ENCODE assay signal across 9 cellular contexts in genomic region chr15:74843891-74844299, GRCh38. TPM values are rescaled to one million over a fixed set of nuclear protein-coding genes. Genes with fewer than 3 reads are reported as not detected.
A peak's percentile ranks its signal among the peaks of the same experiment; 100 is the strongest.
DNase-seq lines count a peak whose midpoint lies in the region; ATAC-seq and TF ChIP-seq lines count a peak whose summit lies in the region.
"Had no signal": no experiment of that assay in that cellular context is flagged by ENCODE, and none has a peak within 500 bp of the region (broad histone marks: within the 10 kb centered on the region; RNA-seq: fewer than 3 reads in every experiment).

No MANE protein-coding gene starts in this region.

- no peaks in the 10 kb centered on the region for H3K27me3 Mint-ChIP-seq in stimulated activated memory B cell treated with anti-CD40 and anti-IgM and Interleukin-4, amounts not matched to agents 10 μg/mL and 1 μg/mL and 100 μg/mL, for 72 hours

- H4K20me1 ChIP-seq in SU-DHL-6 (ENCODE audit: low read depth, low read length) = no peaks in the 10 kb centered on the region

- no peak overlapping the region for H2AFZ ChIP-seq in SU-DHL-6 (ENCODE audit: low read depth, low read length, severe bottlenecking)

- H3K36me3 ChIP-seq in SU-DHL-6 (ENCODE audit: low read length) (no peaks in the 10 kb centered on the region), gastroesophageal sphincter (peaks cover 0 to 72% of the 10 kb centered on the region in 2 donors)

- H3K9me3 ChIP-seq in SU-DHL-6 (ENCODE audit: insufficient read depth, low read length) (no peaks in the 10 kb centered on the region), gastroesophageal sphincter (no peaks in the 10 kb centered on the region)

- TF ChIP-seq CTCF in SU-DHL-6 (IDR thresholded peaks at IDR 0.05; ENCODE audit: insufficient read depth, low read length, poor library complexity, severe bottlenecking) (no peak), gastroesophageal sphincter (IDR thresholded peaks at IDR 0.05) (no peak)

- H3K27me3 ChIP-seq in SU-DHL-6 (ENCODE audit: low read length) = no peaks in the 10 kb centered on the region
- no peaks in the 10 kb centered on the region for H3K27me3 ChIP-seq in gastroesophageal sphincter

- peak overlapping the region; percentile 88 for H3K9ac ChIP-seq in SU-DHL-6 (ENCODE audit: low read length)

- peak overlapping the region; percentile 76 for H3K4me3 Mint-ChIP-seq in stimulated activated memory B cell treated with anti-CD40 and anti-IgM and Interleukin-4, amounts not matched to agents 10 μg/mL and 1 μg/mL and 100 μg/mL, for 72 hours

- peak overlapping the region; percentile 58 for H3K4me3 ChIP-seq in SU-DHL-6 (ENCODE audit: insufficient read depth, low read length, poor library complexity, severe bottlenecking)
- H3K4me3 ChIP-seq in gastroesophageal sphincter = peak overlapping the region in 1 of 2 donors; percentile 98

- peak; percentile 81 for DNase-seq in NCI-H82 (lab: John Stamatoyannopoulos, UW)
- no peak for DNase-seq in NCI-H82 treated with DMSO at 0.1 percent for 48 hours (lab: John Stamatoyannopoulos, UW; ENCODE audit: unreplicated experiment)
- no peak for DNase-seq in NCI-H1417 treated with DMSO at 0.1 percent for 48 hours (lab: John Stamatoyannopoulos, UW)

- peaks cover 20% of the 10 kb centered on the region; the same call in 1 of the 2 replicates for H3F3A ChIP-seq in SU-DHL-6 (ENCODE audit: insufficient read depth)

- peaks cover 23% of the 10 kb centered on the region for H3K36me3 Mint-ChIP-seq in stimulated activated memory B cell treated with anti-CD40 and anti-IgM and Interleukin-4, amounts not matched to agents 10 μg/mL and 1 μg/mL and 100 μg/mL, for 72 hours

- no peak for ATAC-seq in gastroesophageal sphincter
- no peak for ATAC-seq in stimulated activated memory B cell treated with anti-CD40 and anti-IgM and Interleukin-4, amounts not matched to agents 10 μg/mL and 1 μg/mL and 100 μg/mL, for 72 hours
- ATAC-seq in HG03571 (IDR thresholded peaks at IDR 0.05; ENCODE audit: unreplicated experiment) = no peak
- no peak for ATAC-seq in GM18519 (IDR thresholded peaks at IDR 0.05; ENCODE audit: low FRiP score, unreplicated experiment)

- H3K27ac ChIP-seq in SU-DHL-6 (ENCODE audit: low read depth, low read length) (peak overlapping the region; percentile 71), gastroesophageal sphincter (peak overlapping the region in 3 of 4 donors; percentile 87 to 95 (median 89))

- H3K4me1 Mint-ChIP-seq in stimulated activated memory B cell treated with anti-CD40 and anti-IgM and Interleukin-4, amounts not matched to agents 10 μg/mL and 1 μg/mL and 100 μg/mL, for 72 hours = peaks cover 66% of the 10 kb centered on the region

- H3K4me1 ChIP-seq in gastroesophageal sphincter = peaks cover 0 to 50% (median 21%) of the 10 kb centered on the region in 3 donors

- peak overlapping the region; percentile 81 for H3K4me2 ChIP-seq in SU-DHL-6 (ENCODE audit: low read depth, low read length, poor library complexity, severe bottlenecking)

- no peak for TF ChIP-seq POLR2A in gastroesophageal sphincter (IDR thresholded peaks at IDR 0.05)

- peak overlapping the region; percentile 90 for H3K27ac Mint-ChIP-seq in stimulated activated memory B cell treated with anti-CD40 and anti-IgM and Interleukin-4, amounts not matched to agents 10 μg/mL and 1 μg/mL and 100 μg/mL, for 72 hours

- 30% methylated on average over 2 of the region's 12 CpGs; no CpG with 5 or more reads in 1 of the 2 donors for WGBS in gastroesophageal sphincter (ENCODE audit: low coverage in 1 of 2), 2 donors

- no peak for TF ChIP-seq EP300 in gastroesophageal sphincter (IDR thresholded peaks at IDR 0.05)

- no peaks in the 10 kb centered on the region for H3K9me2 ChIP-seq in SU-DHL-6 (replicated peaks; ENCODE audit: insufficient read depth, low read length)

- no peaks in the 10 kb centered on the region for H3K9me3 Mint-ChIP-seq in stimulated activated memory B cell treated with anti-CD40 and anti-IgM and Interleukin-4, amounts not matched to agents 10 μg/mL and 1 μg/mL and 100 μg/mL, for 72 hours

- no peaks in the 10 kb centered on the region for H3K79me2 ChIP-seq in SU-DHL-6 (ENCODE audit: insufficient read depth, low read length)

RNA-seq across cellular contexts. Expression of gene ULK3, which starts 0.9 kb away (rescaled TPM):
- total RNA-seq in gastroesophageal sphincter = 10 to 100 TPM; 26.4 to 51.8 (median 32.7) TPM

RNA-seq across cellular contexts. Expression of gene CPLX3, which starts 17.5 kb away (rescaled TPM):
- total RNA-seq in gastroesophageal sphincter = not detected
- total RNA-seq: fibroblast of villous mesenchyme had no signal

RNA-seq across cellular contexts. Expression of gene SCAMP2, which starts 29.3 kb away (rescaled TPM):
- total RNA-seq in gastroesophageal sphincter = 100 to 1,000 TPM in 1 of 4 donors, 10 to 100 TPM in 3; 45.6 to 111 (median 72.1) TPM

RNA-seq across cellular contexts. Expression of gene LMAN1L, which starts 31.3 kb away (rescaled TPM):
- under 1 TPM in 1 of 4 donors, not detected in 3; 0.27 TPM for total RNA-seq in gastroesophageal sphincter
- total RNA-seq: fibroblast of villous mesenchyme had no signal

RNA-seq across cellular contexts. Expression of gene MPI, which starts 45.9 kb away (rescaled TPM):
- total RNA-seq in gastroesophageal sphincter = 10 to 100 TPM; 36.5 to 58.8 (median 42.5) TPM
